ENCODE assay signal across 7 cellular contexts in the genomic region with DNA sequence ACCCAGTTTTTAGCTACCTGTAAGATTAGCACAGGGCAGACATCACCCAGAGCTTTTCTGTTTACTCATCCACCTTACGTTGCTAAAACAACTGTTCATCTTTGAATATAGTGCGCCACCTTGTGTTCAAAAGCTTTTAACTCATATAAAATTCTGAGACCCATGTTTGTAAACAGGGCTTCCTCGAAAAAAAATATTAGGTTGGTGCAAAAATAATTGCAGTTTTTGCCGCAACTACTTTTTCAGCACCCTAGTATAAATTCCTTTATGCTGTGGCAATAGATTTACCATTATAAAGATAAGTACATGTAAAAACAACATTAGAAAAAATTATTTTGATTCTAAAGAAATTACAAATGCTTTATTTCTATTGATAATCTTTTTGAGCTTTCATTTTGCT.
DNase-seq lines count a peak whose midpoint lies in the region; ATAC-seq and TF ChIP-seq lines count a peak whose summit lies in the region.

No MANE protein-coding gene starts in this region.

- no peaks in the 10 kb centered on the region for H4K20me1 ChIP-seq in DND-41 (ENCODE audit: insufficient read depth, low read length)

- TF ChIP-seq CTCF in DND-41 (IDR thresholded peaks at IDR 0.05; ENCODE audit: borderline replicate concordance, extremely low read depth, low read length, poor library complexity, severe bottlenecking): peak; percentile 70

- H3K4me3 Mint-ChIP-seq in activated CD8-positive, alpha-beta T cell treated with anti-CD3 and anti-CD28 coated beads, Interleukin-2, amount 10 ng/mL, durations not matched to agents 7 days and 5 days: no peak overlapping the region

- CTCF ChIA-PET in activated CD8-positive, alpha-beta T cell treated with anti-CD3 and anti-CD28 coated beads, Interleukin-2, amount 10 ng/mL, durations not matched to agents 7 days and 5 days (lab: Charles Lee): interaction anchor here (0.6 to 4.7 kb wide), 35 partner anchors 9 to 890 kb away, joined by 3 to 48 read pairs (median 3); no protein-coding TSS in a partner anchor

- POLR2A ChIA-PET in activated CD8-positive, alpha-beta T cell treated with anti-CD3 and anti-CD28 coated beads, Interleukin-2, amount 10 ng/mL, durations not matched to agents 7 days and 5 days (lab: Charles Lee): no interaction called here

- peak; percentile 91 for ATAC-seq in DND-41 (ENCODE audit: insufficient read depth, low read depth)
- ATAC-seq in HG03342 (IDR thresholded peaks at IDR 0.05; ENCODE audit: unreplicated experiment): peak; percentile 95
- ATAC-seq in activated CD8-positive, alpha-beta T cell treated with anti-CD3 and anti-CD28 coated beads, Interleukin-2, amount 10 ng/mL, durations not matched to agents 7 days and 5 days: peak; percentile 79
- ATAC-seq in Right ventricle myocardium superior (ENCODE audit: poor library complexity): peak; percentile 88

- no peak overlapping the region for H3K9ac ChIP-seq in DND-41 (ENCODE audit: low read depth, low read length)

- intact Hi-C loops in Right ventricle myocardium superior (cut with DNase I): loop anchor here (5.0 kb wide), 1 partner anchor 570 kb away; no protein-coding TSS in a partner anchor

- H3K9me3 ChIP-seq in DND-41 (ENCODE audit: insufficient read depth, low read length, severe bottlenecking): no peaks in the 10 kb centered on the region

- H3K9me3 Mint-ChIP-seq in activated CD8-positive, alpha-beta T cell treated with anti-CD3 and anti-CD28 coated beads, Interleukin-2, amount 10 ng/mL, durations not matched to agents 7 days and 5 days (ENCODE audit: insufficient read depth): no peaks in the 10 kb centered on the region

- no peak overlapping the region for H2AFZ ChIP-seq in DND-41 (ENCODE audit: low read depth, low read length)

- H3K36me3 ChIP-seq in DND-41 (ENCODE audit: insufficient read depth, low read length): peaks cover 5% of the 10 kb centered on the region; the same call in 1 of the 2 replicates

- H3K79me2 ChIP-seq in DND-41 (ENCODE audit: insufficient read depth, low read length): no peaks in the 10 kb centered on the region

- no peak overlapping the region for H3K27ac ChIP-seq in DND-41 (ENCODE audit: low read length)

- no peaks in the 10 kb centered on the region for H3K4me1 Mint-ChIP-seq in activated CD8-positive, alpha-beta T cell treated with anti-CD3 and anti-CD28 coated beads, Interleukin-2, amount 10 ng/mL, durations not matched to agents 7 days and 5 days (ENCODE audit: low read depth)

- peaks cover 2% of the 10 kb centered on the region for H3K36me3 Mint-ChIP-seq in activated CD8-positive, alpha-beta T cell treated with anti-CD3 and anti-CD28 coated beads, Interleukin-2, amount 10 ng/mL, durations not matched to agents 7 days and 5 days (ENCODE audit: low read depth)

- no peak overlapping the region for H3K27ac Mint-ChIP-seq in activated CD8-positive, alpha-beta T cell treated with anti-CD3 and anti-CD28 coated beads, Interleukin-2, amount 10 ng/mL, durations not matched to agents 7 days and 5 days

- DNase-seq in DND-41 (peak; percentile 25), GM19240 (ENCODE audit: insufficient read length, low spot score) (peak; percentile 8), NCI-H2227 treated with DMSO at 0.1 percent for 48 hours (lab: John Stamatoyannopoulos, UW) (peak; percentile 64), Right ventricle myocardium superior (no peak), putamen (ENCODE audit: low spot score) (peak; percentile 57)
- peak; percentile 58 for DNase-seq in activated CD8-positive, alpha-beta T cell treated with anti-CD3 and anti-CD28 coated beads, Interleukin-2, amount 10 ng/mL, durations not matched to agents 7 days and 5 days

- no peak overlapping the region for H3K4me2 ChIP-seq in DND-41 (ENCODE audit: insufficient read depth, low read length)

- no peaks in the 10 kb centered on the region for H3K27me3 Mint-ChIP-seq in activated CD8-positive, alpha-beta T cell treated with anti-CD3 and anti-CD28 coated beads, Interleukin-2, amount 10 ng/mL, durations not matched to agents 7 days and 5 days (ENCODE audit: low read depth)

- H3K4me3 ChIP-seq in DND-41 (ENCODE audit: low read depth in 1 of 2, low read length in 2 of 2): no peak overlapping the region

- H3K27me3 ChIP-seq in DND-41 (ENCODE audit: insufficient read depth, low read length, poor library complexity): no peaks in the 10 kb centered on the region

- no peaks in the 10 kb centered on the region for H3K4me1 ChIP-seq in DND-41 (ENCODE audit: insufficient read depth, low read length)
